In the genomic region with DNA sequence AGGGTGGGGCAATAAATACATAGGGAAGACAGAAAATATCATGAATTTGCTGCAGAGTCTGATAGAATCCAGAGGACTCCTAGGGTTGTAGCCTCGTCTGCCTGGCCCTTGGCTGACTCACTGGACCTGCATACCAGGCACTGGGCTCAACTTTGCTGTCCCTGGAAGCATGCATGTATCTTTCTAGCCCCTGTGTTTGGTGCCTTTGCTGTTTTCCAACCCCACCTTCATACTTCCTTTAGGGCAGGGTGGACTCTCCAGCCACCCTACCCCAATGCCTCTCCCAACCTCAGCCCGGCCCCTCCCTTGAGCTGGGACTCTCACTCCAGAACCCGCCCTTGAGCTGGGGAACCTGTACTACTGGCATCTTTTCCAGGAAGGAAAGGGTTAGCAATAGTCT, we compare ENCODE assay signal across 17 cellular contexts. TPM values are rescaled to one million over a fixed set of nuclear protein-coding genes. Genes with fewer than 3 reads are reported as not detected.
DNase-seq lines count a peak whose midpoint lies in the region; ATAC-seq and TF ChIP-seq lines count a peak whose summit lies in the region.
"Had no signal": no experiment of that assay in that cellular context is flagged by ENCODE, and none has a peak within 500 bp of the region (broad histone marks: within the 10 kb centered on the region; RNA-seq: fewer than 3 reads in every experiment).

No MANE protein-coding gene starts in this region.

- peak overlapping the region; percentile 86 for H3K4me2 ChIP-seq in mammary epithelial cell (ENCODE audit: insufficient read depth, low read depth, low read length)

- peaks cover 21% of the 10 kb centered on the region for H3K4me1 ChIP-seq in HUES48 (ENCODE audit: control insufficient read depth, insufficient read depth, low read length)
- H3K4me1 ChIP-seq in mammary epithelial cell (ENCODE audit: insufficient read depth, low read length) = peaks cover 13% of the 10 kb centered on the region
- H3K4me1 ChIP-seq in lower lobe of right lung = no peaks in the 10 kb centered on the region
- H3K4me1 ChIP-seq: adrenal gland had no signal

- H3K79me2 ChIP-seq in mammary epithelial cell (ENCODE audit: insufficient read depth, low read length) = peaks cover 37% of the 10 kb centered on the region

- intact Hi-C loops in mammary epithelial cell (cut with micrococcal nuclease) (no loop called here), lower lobe of right lung (cut with DNase I) (no loop called here)

- H3K36me3 ChIP-seq in HUES48 (ENCODE audit: control insufficient read depth, insufficient read depth, low read length) (peaks cover 14% of the 10 kb centered on the region), mammary epithelial cell (ENCODE audit: insufficient read depth, low read length) (no peaks in the 10 kb centered on the region), lower lobe of right lung (peaks cover 16% of the 10 kb centered on the region)
- H3K36me3 ChIP-seq: adrenal gland had no signal

- no peaks in the 10 kb centered on the region for H3K9me3 ChIP-seq in HUES48 (ENCODE audit: control insufficient read depth, insufficient read depth, low read length)
- H3K9me3 ChIP-seq in mammary epithelial cell (replicated peaks; ENCODE audit: insufficient read depth, low read length) = no peaks in the 10 kb centered on the region
- no peaks in the 10 kb centered on the region for H3K9me3 ChIP-seq in lower lobe of right lung
- H3K9me3 ChIP-seq: adrenal gland had no signal

- no peaks in the 10 kb centered on the region for H3K27me3 Mint-ChIP-seq in type B pancreatic cell
- H3K27me3 Mint-ChIP-seq in activated T-cell treated with anti-CD3 and anti-CD28 coated beads, Interleukin-2, amount 50 U/mL, for 72 hours (ENCODE audit: low read depth) = no peaks in the 10 kb centered on the region

- H3K9ac ChIP-seq in HUES48 (ENCODE audit: low read depth, low read length) (no peak overlapping the region), mammary epithelial cell (ENCODE audit: insufficient read depth, low read length) (no peak overlapping the region)

- H3K4me3 Mint-ChIP-seq in type B pancreatic cell = peak overlapping the region; percentile 95
- no peak overlapping the region for H3K4me3 Mint-ChIP-seq in activated T-cell treated with anti-CD3 and anti-CD28 coated beads, Interleukin-2, amount 50 U/mL, for 72 hours
- H3K4me3 Mint-ChIP-seq: T-helper 1 cell treated with Interleukin-12 subunit alpha and Interleukin-12 subunit beta and Interleukin-4 antibody, amounts not matched to agents 30 μg/mL and 1 μg/mL, for 36 hours had no signal

- CTCF ChIA-PET in mammary epithelial cell (lab: Charles Lee; ENCODE audit: low non-redundant PET) = no interaction called here

- peak in 1 of 2 donors; percentile 25 for ATAC-seq in lower lobe of right lung
- no peak for ATAC-seq in activated T-cell treated with anti-CD3 and anti-CD28 coated beads, Interleukin-2, amount 50 U/mL, for 72 hours (replicated peaks in 1 of 2)

- DNase-seq in mammary epithelial cell = no peak
- DNase-seq in lower lobe of right lung = no peak
- no peak for DNase-seq in type B pancreatic cell (ENCODE audit: extremely low spot score, unreplicated experiment)
- no peak for DNase-seq in NCI-H345 (lab: John Stamatoyannopoulos, UW)
- no peak for DNase-seq in H4 (ENCODE audit: low spot score)
- DNase-seq in activated T-cell treated with anti-CD3 and anti-CD28 coated beads, Interleukin-2, amount 50 U/mL, for 72 hours = no peak
- DNase-seq: activated T-cell treated with anti-CD3 and anti-CD28 coated beads, Interleukin-2, amount 50 U/mL, for 1 hour; adrenal gland; CD4-positive, CD25-positive, alpha-beta regulatory T cell; cortex of kidney; KG1; NCI-H146; NCI-H526; stimulated activated CD4-positive, alpha-beta T cell treated with anti-CD3 and anti-CD28 coated beads, Interleukin-2, amount 100 ng/mL, for 48 hours had no signal

- peaks cover 31% of the 10 kb centered on the region for H3K4me1 Mint-ChIP-seq in type B pancreatic cell (ENCODE audit: unreplicated experiment)
- peaks cover 26% of the 10 kb centered on the region for H3K4me1 Mint-ChIP-seq in activated T-cell treated with anti-CD3 and anti-CD28 coated beads, Interleukin-2, amount 50 U/mL, for 72 hours (ENCODE audit: low read depth)

- WGBS in mammary epithelial cell (ENCODE audit: low coverage, missing lambda C conversion rate) = 79% methylated on average over 3 of the region's 3 CpGs

- no peaks in the 10 kb centered on the region for H4K20me1 ChIP-seq in mammary epithelial cell (ENCODE audit: insufficient read depth, low read length)

- dilution Hi-C loops in mammary epithelial cell (cut with HindIII; ENCODE audit: low sequenced_read_pairs) = no loop called here

- H3K9me3 Mint-ChIP-seq in type B pancreatic cell = no peaks in the 10 kb centered on the region
- H3K9me3 Mint-ChIP-seq in activated T-cell treated with anti-CD3 and anti-CD28 coated beads, Interleukin-2, amount 50 U/mL, for 72 hours = no peaks in the 10 kb centered on the region
- H3K9me3 Mint-ChIP-seq: CD4-positive, CD25-positive, alpha-beta regulatory T cell; T-helper 1 cell treated with Interleukin-12 subunit alpha and Interleukin-12 subunit beta and Interleukin-4 antibody, amounts not matched to agents 30 μg/mL and 1 μg/mL, for 36 hours had no signal

- H3K36me3 Mint-ChIP-seq in type B pancreatic cell = peaks cover 3% of the 10 kb centered on the region
- H3K36me3 Mint-ChIP-seq in activated T-cell treated with anti-CD3 and anti-CD28 coated beads, Interleukin-2, amount 50 U/mL, for 72 hours (ENCODE audit: insufficient read depth in 2 of 2) = no peaks in the 10 kb centered on the region
- H3K36me3 Mint-ChIP-seq: CD4-positive, CD25-positive, alpha-beta regulatory T cell had no signal

- H2AFZ ChIP-seq in mammary epithelial cell (ENCODE audit: low read depth, low read length) = no peak overlapping the region

- H3K27me3 ChIP-seq in HUES48 (ENCODE audit: control insufficient read depth, insufficient read depth, low read length) (no peaks in the 10 kb centered on the region; the same call in 1 of the 2 replicates), mammary epithelial cell (ENCODE audit: insufficient read depth, low read length) (no peaks in the 10 kb centered on the region), lower lobe of right lung (ENCODE audit: low read depth) (no peaks in the 10 kb centered on the region)
- H3K27me3 ChIP-seq: adrenal gland had no signal

- H3K4me3 ChIP-seq in HUES48 (ENCODE audit: low read depth, low read length) (0 out of 2 replicates have a peak overlapping the region, but pooled peaks have one; percentile 21), mammary epithelial cell (replicated peaks in 1 of 3; ENCODE audit: insufficient read depth in 1 of 3, low read depth in 2 of 3, low read length in 3 of 3) (peak overlapping the region in 2 of 3 experiments; percentile 3 to 22), lower lobe of right lung (peak overlapping the region; percentile 49)
- H3K4me3 ChIP-seq: adrenal gland had no signal

- BruUV-seq in mammary epithelial cell (replicated peaks; lab: Mats Ljungman, UMichigan) = no TSS peak

- TF ChIP-seq CTCF in mammary epithelial cell (conservative IDR thresholded peaks at IDR 0.05 in 1 of 2, IDR thresholded peaks at IDR 0.05 in 1 of 2; ENCODE audit: extremely low read depth in 1 of 2, insufficient read depth in 1 of 2, low read depth in 1 of 2, low read length in 2 of 2) = no peak
- no peak for TF ChIP-seq CTCF in lower lobe of right lung (IDR thresholded peaks at IDR 0.05)
- no peak for TF ChIP-seq CTCF in type B pancreatic cell (conservative IDR thresholded peaks at IDR 0.05)

- peak overlapping the region; percentile 99 for H3K27ac Mint-ChIP-seq in type B pancreatic cell
- no peak overlapping the region for H3K27ac Mint-ChIP-seq in activated T-cell treated with anti-CD3 and anti-CD28 coated beads, Interleukin-2, amount 50 U/mL, for 72 hours
- H3K27ac Mint-ChIP-seq: CD4-positive, CD25-positive, alpha-beta regulatory T cell; T-helper 1 cell treated with Interleukin-12 subunit alpha and Interleukin-12 subunit beta and Interleukin-4 antibody, amounts not matched to agents 30 μg/mL and 1 μg/mL, for 36 hours had no signal

- in situ Hi-C loops in mammary epithelial cell (cut with MboI; ENCODE audit: low sequenced_read_pairs in 2 of 2) = no loop called here

- H3K27ac ChIP-seq in HUES48 (ENCODE audit: low read depth, low read length) = peak overlapping the region; percentile 93
- H3K27ac ChIP-seq in mammary epithelial cell (ENCODE audit: insufficient read depth, low read depth, low read length) = no peak overlapping the region
- peak overlapping the region; percentile 58 for H3K27ac ChIP-seq in lower lobe of right lung
- H3K27ac ChIP-seq: adrenal gland had no signal

RNA-seq across cellular contexts. Expression of a gene that starts 1.2 kb away (rescaled TPM):
- total RNA-seq in mammary epithelial cell (10 to 100 TPM; 24.0 to 44.4 TPM), lower lobe of right lung (58.0 TPM), type B pancreatic cell (ENCODE audit: low replicate concordance) (97.9 and 294 TPM in 2 replicates)
- polyA plus RNA-seq in mammary epithelial cell = 131 TPM
- polyA minus RNA-seq in mammary epithelial cell = 110 TPM
- 0.19 TPM in 1 of 2 replicates, not detected in the other for total RNA-seq in H4 (2014; rRNA removed; shearing (Covaris generic))
- under 1 TPM; 0.53 to 0.95 TPM for total RNA-seq in activated T-cell treated with anti-CD3 and anti-CD28 coated beads, Interleukin-2, amount 50 U/mL, for 72 hours
- total RNA-seq: RPMI7951 had no signal

RNA-seq across cellular contexts. Expression of a gene that starts 7.6 kb away (rescaled TPM):
- total RNA-seq in mammary epithelial cell = 10 to 100 TPM; 43.7 to 71.3 TPM
- polyA plus RNA-seq in mammary epithelial cell = 128 TPM
- polyA minus RNA-seq in mammary epithelial cell = 82.3 TPM
- total RNA-seq in lower lobe of right lung = 66.5 TPM
- 55.6 and 60.9 TPM in 2 replicates for total RNA-seq in type B pancreatic cell (ENCODE audit: low replicate concordance)
- total RNA-seq in H4 (2014; rRNA removed; shearing (Covaris generic)) = 66.7 and 84.8 TPM in 2 replicates
- 10 to 100 TPM; 58.7 to 61.8 TPM for total RNA-seq in activated T-cell treated with anti-CD3 and anti-CD28 coated beads, Interleukin-2, amount 50 U/mL, for 72 hours

RNA-seq across cellular contexts. Expression of a gene that starts 8.6 kb away (rescaled TPM):
- total RNA-seq in mammary epithelial cell (10 to 100 TPM; 20.3 to 39.9 TPM), lower lobe of right lung (32.5 TPM), type B pancreatic cell (ENCODE audit: low replicate concordance) (40.3 and 54.5 TPM in 2 replicates)
- 34.3 TPM for polyA plus RNA-seq in mammary epithelial cell
- 57.3 TPM for polyA minus RNA-seq in mammary epithelial cell
- 23.0 and 24.4 TPM in 2 replicates for total RNA-seq in H4 (2014; rRNA removed; shearing (Covaris generic))
- 10 to 100 TPM; 31.4 to 42.6 TPM for total RNA-seq in activated T-cell treated with anti-CD3 and anti-CD28 coated beads, Interleukin-2, amount 50 U/mL, for 72 hours

RNA-seq across cellular contexts. Expression of a gene that starts 20.1 kb away (rescaled TPM):
- total RNA-seq in mammary epithelial cell (1 to 10 TPM; 1.9 to 2.5 TPM), lower lobe of right lung (0.74 TPM), type B pancreatic cell (ENCODE audit: low replicate concordance) (31.0 and 61.9 TPM in 2 replicates)
- 1.3 TPM for polyA plus RNA-seq in mammary epithelial cell
- polyA minus RNA-seq in mammary epithelial cell = 1.2 TPM
- total RNA-seq in H4 (2014; rRNA removed; shearing (Covaris generic)) = 2.8 and 4.5 TPM in 2 replicates
- under 1 TPM; 0.31 to 0.97 TPM for total RNA-seq in activated T-cell treated with anti-CD3 and anti-CD28 coated beads, Interleukin-2, amount 50 U/mL, for 72 hours
- total RNA-seq: CD4-positive, CD25-positive, alpha-beta regulatory T cell had no signal
- polyA plus RNA-seq: CD4-positive, CD25-positive, alpha-beta regulatory T cell had no signal

RNA-seq across cellular contexts. Expression of a gene that starts 41.4 kb away (rescaled TPM):
- total RNA-seq in mammary epithelial cell (100 to 1,000 TPM; 158 to 195 TPM), lower lobe of right lung (207 TPM), type B pancreatic cell (ENCODE audit: low replicate concordance) (223 and 248 TPM in 2 replicates)
- 511 TPM for polyA plus RNA-seq in mammary epithelial cell
- 194 TPM for polyA minus RNA-seq in mammary epithelial cell
- 874 and 1,103 TPM in 2 replicates for total RNA-seq in H4 (2014; rRNA removed; shearing (Covaris generic))
- total RNA-seq in activated T-cell treated with anti-CD3 and anti-CD28 coated beads, Interleukin-2, amount 50 U/mL, for 72 hours = 100 to 1,000 TPM; 193 to 234 TPM

Comparison
In these comparisons a context has a peak if more than half of its experiments do, and no peak if none do; other contexts are left out.
1. RNA of a gene that starts 1.2 kb away (total RNA-seq): 97.9 to 294 TPM in type B pancreatic cell, 58.0 TPM in lower lobe of right lung (single experiment) and 24.0 to 44.4 TPM in mammary epithelial cell; 0.53 to 0.95 TPM in activated T-cell treated with anti-CD3 and anti-CD28 coated beads, Interleukin-2, amount 50 U/mL, for 72 hours and 0.19 TPM in H4; every median in the first group is over 10 times any median in the second.
2. Peak in every context shown above with its lines, with median percentiles within 50 percentile points of each other: H3K4me3 ChIP-seq.